Comparison of ENCODE assay signal across 1 cellular context in genomic region chr1:233368106-233368783, GRCh38.
TF ChIP-seq lines count a peak whose summit lies in the region.

No MANE protein-coding gene starts in this region.

TF ChIP-seq in K562, 482 proteins besides CTCF, POLR2A, EP300 and RAD21 (continued from another document):
- TF ChIP-seq ZBTB34 (CRISPR knock-in tag; IDR thresholded peaks at IDR 0.05) = no peak
- TF ChIP-seq FOS (IDR thresholded peaks at IDR 0.05; ENCODE audit: extremely low read depth, insufficient read length) = no peak
- no peak for TF ChIP-seq SRSF3 (IDR thresholded peaks at IDR 0.05; ENCODE audit: insufficient read depth, low read length)
- TF ChIP-seq ZNF384 (IDR thresholded peaks at IDR 0.05; ENCODE audit: low read depth, low read length) = peak; percentile 59; the same call in 1 of the 2 replicates
- TF ChIP-seq HDAC2 (IDR thresholded peaks at IDR 0.05) = no peak
- TF ChIP-seq PYGO2 (tag; IDR thresholded peaks at IDR 0.05) = no peak
- TF ChIP-seq PHF20 (IDR thresholded peaks at IDR 0.05; ENCODE audit: partially characterized antibody) = no peak
- no peak for TF ChIP-seq HDAC6 (IDR thresholded peaks at IDR 0.05; ENCODE audit: low read depth, low read length)
- no peak for TF ChIP-seq ZNF518B (CRISPR knock-in tag; IDR thresholded peaks at IDR 0.05)
- no peak for TF ChIP-seq IRF9 (tag; IDR thresholded peaks at IDR 0.05)
- TF ChIP-seq CEBPB (tag; IDR thresholded peaks at IDR 0.05) = no peak
- TF ChIP-seq RBM34 (IDR thresholded peaks at IDR 0.05; ENCODE audit: borderline replicate concordance, insufficient read depth, low read length) = no peak
TF ChIP-seq in K562: peak in this region for 8.
